28 cellular contexts compared by ENCODE assay signal in the genomic region with DNA sequence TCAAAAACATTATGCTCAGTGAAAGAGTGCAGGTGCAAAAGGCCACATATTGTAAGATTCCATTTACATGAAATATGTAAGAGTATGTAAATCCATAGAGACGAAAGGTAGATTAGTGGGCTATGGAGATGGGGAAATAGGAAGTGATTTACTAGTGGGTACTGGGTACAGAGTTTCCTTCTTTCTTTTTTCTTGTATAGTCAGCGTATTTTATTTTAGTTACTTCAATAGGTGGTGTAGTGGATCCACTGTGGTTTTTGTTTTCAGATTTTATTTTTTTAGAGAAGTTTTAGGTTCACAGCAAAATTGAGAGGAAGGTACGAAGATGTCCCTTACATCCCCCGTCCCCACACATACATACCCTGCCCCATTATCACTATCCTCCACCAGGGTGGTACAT.
"Had no signal": no experiment of that assay in that cellular context is flagged by ENCODE, and none has a peak within 500 bp of the region (broad histone marks: within the 10 kb centered on the region; RNA-seq: fewer than 3 reads in every experiment).

No MANE protein-coding gene starts in this region.

- H3K79me2 ChIP-seq: parathyroid adenoma had no signal

- H3K9ac ChIP-seq: neural progenitor cell, parathyroid adenoma had no signal

- DNase-seq: naive thymus-derived CD4-positive, alpha-beta T cell; natural killer cell; occipital lobe; ovary; posterior cingulate gyrus; psoas muscle; right cardiac atrium; spleen; stimulated activated CD4-positive, alpha-beta T cell treated with anti-CD3 and anti-CD28 coated beads, Interleukin-12 subunit alpha, Interleukin-12 subunit beta, amount 100 ng/mL, for 4 hours; stimulated activated CD4-positive, alpha-beta T cell treated with anti-CD3 and anti-CD28 coated beads, Interleukin-1b, Interleukin-23, amount 100 ng/mL, for 48 hours; stimulated activated CD4-positive, alpha-beta T cell treated with anti-CD3 and anti-CD28 coated beads, Interleukin-4, amount 100 ng/mL, for 1 hour; stimulated activated CD4-positive, alpha-beta T cell treated with anti-CD3 and anti-CD28 coated beads, Interleukin-4, amount 100 ng/mL, for 4 hours; stimulated activated CD8-positive, alpha-beta memory T cell treated with anti-CD3 and anti-CD28 coated beads, Interleukin-4, amount 100 ng/mL, for 48 hours; stimulated activated naive CD4-positive, alpha-beta T cell; stimulated activated naive CD8-positive, alpha-beta T cell treated with anti-CD3 and anti-CD28 coated beads, Interleukin-15, amount 100 ng/mL, for 72 hours; stimulated activated naive CD8-positive, alpha-beta T cell treated with anti-CD3 and anti-CD28 coated beads, Interleukin-15, Interleukin-2, amounts not matched to agents 100 U/mL and 50 U/mL, for 24 hours; substantia nigra; thyroid gland; upper lobe of right lung; uterus had no signal

- ATAC-seq: naive thymus-derived CD4-positive, alpha-beta T cell; natural killer cell; psoas muscle; right cardiac atrium; sciatic nerve; stimulated activated memory B cell treated with anti-CD40 and anti-IgM and Interleukin-4, amounts not matched to agents 10 μg/mL and 1 μg/mL and 100 μg/mL, for 72 hours; stimulated activated naive CD8-positive, alpha-beta T cell treated with anti-CD3 and anti-CD28 coated beads, Interleukin-15, amount 100 ng/mL, for 72 hours; stimulated activated naive CD8-positive, alpha-beta T cell treated with anti-CD3 and anti-CD28 coated beads, Interleukin-15, Interleukin-2, amounts not matched to agents 100 U/mL and 50 U/mL, for 24 hours; upper lobe of right lung had no signal

- H3K9me3 ChIP-seq: ovary, psoas muscle, spleen, thoracic aorta, thyroid gland, tibial nerve, upper lobe of right lung, uterus had no signal

- H3K4me2 ChIP-seq: neural progenitor cell, smooth muscle cell had no signal

- H3K36me3 ChIP-seq: neural progenitor cell, ovary, spleen, thoracic aorta, thyroid gland, tibial nerve, upper lobe of right lung, uterus had no signal

- H2AFZ ChIP-seq: neural progenitor cell, parathyroid adenoma had no signal

- H3K27me3 ChIP-seq: neural progenitor cell, ovary, thyroid gland, tibial nerve, upper lobe of right lung, uterus had no signal

- H3K4me3 ChIP-seq: neural progenitor cell, ovary, psoas muscle, skin epidermis, smooth muscle cell, spleen, thoracic aorta, thyroid gland, tibial nerve, upper lobe of right lung, uterus had no signal

- H3K4me1 ChIP-seq: neural progenitor cell, parathyroid adenoma, psoas muscle, spleen, thyroid gland, tibial nerve, upper lobe of right lung, uterus had no signal

- H3K27ac ChIP-seq: neural progenitor cell, ovary, parathyroid adenoma, psoas muscle, skin epidermis, spleen, thoracic aorta, thyroid gland, tibial nerve, upper lobe of right lung, uterus had no signal
